Comparison of ENCODE assay signal across 8 cellular contexts in the genomic region with DNA sequence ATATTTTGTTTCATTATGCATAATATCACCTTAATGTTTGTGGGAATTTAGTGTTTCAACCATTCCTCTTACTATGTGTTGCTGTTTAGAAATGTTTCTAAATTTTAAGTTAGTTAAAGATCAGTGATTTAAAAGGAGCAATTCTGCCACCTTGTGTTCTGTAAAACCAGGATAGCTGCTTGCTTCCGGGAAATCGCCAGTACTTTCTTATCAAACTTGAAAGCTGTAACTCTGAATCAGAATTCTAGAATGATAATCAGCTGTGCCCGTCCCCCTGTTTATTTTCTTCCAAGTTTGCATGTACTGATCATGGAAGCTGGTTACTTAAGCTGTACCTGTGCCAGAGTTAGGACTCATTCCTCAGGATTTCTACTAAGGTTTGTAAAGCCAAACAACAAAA.
DNase-seq lines count a peak whose midpoint lies in the region; ATAC-seq, FAIRE-seq and TF ChIP-seq lines count a peak whose summit lies in the region.

No MANE protein-coding gene starts in this region.

- FAIRE-seq in A204.1 (lab: Jason Lieb, UNC) (peak; percentile 84), astrocyte (lab: Jason Lieb, UNC) (peak; percentile 43), keratinocyte (lab: Jason Lieb, UNC) (no peak)

- no peak overlapping the region for H3K4me3 Mint-ChIP-seq in astrocyte (ENCODE audit: unreplicated experiment)

- H3K36me3 Mint-ChIP-seq in astrocyte (ENCODE audit: low read depth, unreplicated experiment): no peaks in the 10 kb centered on the region

- ATAC-seq in HG03108 (IDR thresholded peaks at IDR 0.05; ENCODE audit: unreplicated experiment): no peak

- dilution Hi-C loops in keratinocyte (cut with MboI; ENCODE audit: extremely low pct_ligation_motif_present, low sequenced_read_pairs): no loop called here

- DNase-seq in LHCN-M2 (ENCODE audit: low read depth) (peak; percentile 68), astrocyte (ENCODE audit: low read depth) (peak; percentile 62), keratinocyte (ENCODE audit: low read depth, low spot score) (no peak), SKM-1 treated with dmso at 0.1 percent for 144 hours (lab: John Stamatoyannopoulos, UW; ENCODE audit: unreplicated experiment) (no peak), KG1 (lab: John Stamatoyannopoulos, UW) (no peak), NCI-H2196 (lab: John Stamatoyannopoulos, UW; ENCODE audit: unreplicated experiment) (no peak)

- H3K4me1 Mint-ChIP-seq in astrocyte (ENCODE audit: low read depth, unreplicated experiment): peaks cover 5% of the 10 kb centered on the region

- H3K4me3 ChIP-seq in astrocyte (ENCODE audit: insufficient read depth, low read depth, low read length): no peak overlapping the region
- H3K4me3 ChIP-seq in keratinocyte (ENCODE audit: control insufficient read depth in 2 of 3, extremely low read depth in 1 of 3, insufficient read depth in 2 of 3, low read depth in 1 of 3, low read length in 3 of 3): no peak overlapping the region

- H3K4me1 ChIP-seq in astrocyte (ENCODE audit: insufficient read depth, low read length) (no peaks in the 10 kb centered on the region), keratinocyte (ENCODE audit: control insufficient read depth, extremely low read depth, insufficient read depth, low read length) (no peaks in the 10 kb centered on the region)

- H4K20me1 ChIP-seq in astrocyte (ENCODE audit: insufficient read depth, low read length): no peaks in the 10 kb centered on the region
- H4K20me1 ChIP-seq in keratinocyte (ENCODE audit: control insufficient read depth, extremely low read depth, insufficient read depth, low read length): no peaks in the 10 kb centered on the region

- peaks cover 4% of the 10 kb centered on the region for H3K27me3 Mint-ChIP-seq in astrocyte (ENCODE audit: low read depth, unreplicated experiment)

- H3K9me1 ChIP-seq in keratinocyte (ENCODE audit: control insufficient read depth, extremely low read depth, insufficient read depth, low read length): no peaks in the 10 kb centered on the region

- no peaks in the 10 kb centered on the region for H3K36me3 ChIP-seq in astrocyte (ENCODE audit: insufficient read depth, low read length)
- H3K36me3 ChIP-seq in keratinocyte (ENCODE audit: control insufficient read depth in 2 of 2, extremely low read depth in 1 of 2, insufficient read depth in 2 of 2, low read length in 2 of 2): no peaks in the 10 kb centered on the region

- H3K9ac ChIP-seq in astrocyte (ENCODE audit: low read length) (no peak overlapping the region), keratinocyte (ENCODE audit: control insufficient read depth, extremely low read depth, insufficient read depth, low read length) (no peak overlapping the region)

- H2AFZ ChIP-seq in astrocyte (ENCODE audit: low read depth, low read length) (no peak overlapping the region), keratinocyte (ENCODE audit: control insufficient read depth, low read length) (peak overlapping the region; percentile 56)

- H3K27ac Mint-ChIP-seq in astrocyte (ENCODE audit: unreplicated experiment): no peak overlapping the region

- TF ChIP-seq CTCF in astrocyte (IDR thresholded peaks at IDR 0.05; ENCODE audit: insufficient read depth, low read depth, low read length): peak; percentile 46
- TF ChIP-seq CTCF in keratinocyte (optimal IDR thresholded peaks at IDR 0.05 in 1 of 3, IDR thresholded peaks at IDR 0.05 in 1 of 3, conservative IDR thresholded peaks at IDR 0.05 in 1 of 3; ENCODE audit: extremely low read depth in 1 of 3, insufficient read depth in 2 of 3, low read length in 3 of 3): peak; percentile 27 to 53 (median 37)

- H3K9me3 Mint-ChIP-seq in astrocyte (ENCODE audit: unreplicated experiment): no peaks in the 10 kb centered on the region

- H3K27me3 ChIP-seq in astrocyte (ENCODE audit: insufficient read depth, low read length) (no peaks in the 10 kb centered on the region), keratinocyte (ENCODE audit: control insufficient read depth, extremely low read depth, insufficient read depth, low read length) (no peaks in the 10 kb centered on the region)

- H3K27ac ChIP-seq in astrocyte (ENCODE audit: low read depth, low read length) (no peak overlapping the region), keratinocyte (ENCODE audit: control insufficient read depth, insufficient read depth, low read length) (no peak overlapping the region)

- no peak overlapping the region for H3K4me2 ChIP-seq in astrocyte (ENCODE audit: low read length)
- peak overlapping the region; percentile 19 for H3K4me2 ChIP-seq in keratinocyte (ENCODE audit: control insufficient read depth, extremely low read depth, insufficient read depth, low read depth, low read length)

- H3K9me3 ChIP-seq in astrocyte (ENCODE audit: insufficient read depth, low read depth, low read length) (no peaks in the 10 kb centered on the region), keratinocyte (ENCODE audit: control insufficient read depth, low read depth, low read length) (no peaks in the 10 kb centered on the region)

- H3K79me2 ChIP-seq in astrocyte (ENCODE audit: insufficient read depth, low read length) (no peaks in the 10 kb centered on the region), keratinocyte (ENCODE audit: control insufficient read depth, insufficient read depth, low read length) (no peaks in the 10 kb centered on the region)

Comparison
In these comparisons a context has a peak if more than half of its experiments do, and no peak if none do; other contexts are left out.
1. DNase-seq: peak in LHCN-M2 (single experiment) and astrocyte (single experiment); none in keratinocyte (single experiment), SKM-1 treated with dmso at 0.1 percent for 144 hours (single experiment), KG1 (single experiment) and NCI-H2196 (single experiment).